Comparison of ENCODE assay signal across 1 cellular context in genomic region chr3:72080101-72080500, GRCh38.
TF ChIP-seq lines count a peak whose summit lies in the region.

No MANE protein-coding gene starts in this region.

TF ChIP-seq in K562, 482 proteins besides CTCF, POLR2A, EP300 and RAD21:
- TF ChIP-seq ZBTB11 (CRISPR knock-in tag; IDR thresholded peaks at IDR 0.05) (no peak), IRF2 (CRISPR knock-in tag; IDR thresholded peaks at IDR 0.05) (no peak), BRD9 (IDR thresholded peaks at IDR 0.05; ENCODE audit: low read depth, partially characterized antibody) (no peak), USF1 (CRISPR knock-in tag; IDR thresholded peaks at IDR 0.05) (no peak), SPI1 (IDR thresholded peaks at IDR 0.05; ENCODE audit: borderline replicate concordance, low read depth, low read length) (peak; percentile 22; the same call in 1 of the 2 replicates), ZNF316 (IDR thresholded peaks at IDR 0.05) (no peak), BRCA1 (IDR thresholded peaks at IDR 0.05) (no peak), BRCA1 (CRISPR knock-in tag; IDR thresholded peaks at IDR 0.05) (no peak), ZNF274 (IDR thresholded peaks at IDR 0.05; ENCODE audit: borderline replicate concordance, low read depth, low read length) (no peak), NUFIP1 (IDR thresholded peaks at IDR 0.05; ENCODE audit: partially characterized antibody) (no peak), MAFK (IDR thresholded peaks at IDR 0.05; ENCODE audit: low read length) (no peak), NR0B1 (IDR thresholded peaks at IDR 0.05; ENCODE audit: partially characterized antibody) (no peak), ELF4 (CRISPR knock-in tag; IDR thresholded peaks at IDR 0.05) (no peak)
- TF ChIP-seq, protein P1, sequence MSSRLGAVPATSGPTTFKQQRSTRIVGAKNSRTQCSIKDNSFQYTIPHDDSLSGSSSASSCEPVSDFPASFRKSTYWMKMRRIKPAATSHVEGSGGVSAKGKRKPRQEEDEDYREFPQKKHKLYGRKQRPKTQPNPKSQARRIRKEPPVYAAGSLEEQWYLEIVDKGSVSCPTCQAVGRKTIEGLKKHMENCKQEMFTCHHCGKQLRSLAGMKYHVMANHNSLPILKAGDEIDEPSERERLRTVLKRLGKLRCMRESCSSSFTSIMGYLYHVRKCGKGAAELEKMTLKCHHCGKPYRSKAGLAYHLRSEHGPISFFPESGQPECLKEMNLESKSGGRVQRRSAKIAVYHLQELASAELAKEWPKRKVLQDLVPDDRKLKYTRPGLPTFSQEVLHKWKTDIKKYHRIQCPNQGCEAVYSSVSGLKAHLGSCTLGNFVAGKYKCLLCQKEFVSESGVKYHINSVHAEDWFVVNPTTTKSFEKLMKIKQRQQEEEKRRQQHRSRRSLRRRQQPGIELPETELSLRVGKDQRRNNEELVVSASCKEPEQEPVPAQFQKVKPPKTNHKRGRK (tag; IDR thresholded peaks at IDR 0.05) = 0 out of 2 replicates have a peak, but pooled peaks have one; percentile 25
- TF ChIP-seq, protein P2, sequence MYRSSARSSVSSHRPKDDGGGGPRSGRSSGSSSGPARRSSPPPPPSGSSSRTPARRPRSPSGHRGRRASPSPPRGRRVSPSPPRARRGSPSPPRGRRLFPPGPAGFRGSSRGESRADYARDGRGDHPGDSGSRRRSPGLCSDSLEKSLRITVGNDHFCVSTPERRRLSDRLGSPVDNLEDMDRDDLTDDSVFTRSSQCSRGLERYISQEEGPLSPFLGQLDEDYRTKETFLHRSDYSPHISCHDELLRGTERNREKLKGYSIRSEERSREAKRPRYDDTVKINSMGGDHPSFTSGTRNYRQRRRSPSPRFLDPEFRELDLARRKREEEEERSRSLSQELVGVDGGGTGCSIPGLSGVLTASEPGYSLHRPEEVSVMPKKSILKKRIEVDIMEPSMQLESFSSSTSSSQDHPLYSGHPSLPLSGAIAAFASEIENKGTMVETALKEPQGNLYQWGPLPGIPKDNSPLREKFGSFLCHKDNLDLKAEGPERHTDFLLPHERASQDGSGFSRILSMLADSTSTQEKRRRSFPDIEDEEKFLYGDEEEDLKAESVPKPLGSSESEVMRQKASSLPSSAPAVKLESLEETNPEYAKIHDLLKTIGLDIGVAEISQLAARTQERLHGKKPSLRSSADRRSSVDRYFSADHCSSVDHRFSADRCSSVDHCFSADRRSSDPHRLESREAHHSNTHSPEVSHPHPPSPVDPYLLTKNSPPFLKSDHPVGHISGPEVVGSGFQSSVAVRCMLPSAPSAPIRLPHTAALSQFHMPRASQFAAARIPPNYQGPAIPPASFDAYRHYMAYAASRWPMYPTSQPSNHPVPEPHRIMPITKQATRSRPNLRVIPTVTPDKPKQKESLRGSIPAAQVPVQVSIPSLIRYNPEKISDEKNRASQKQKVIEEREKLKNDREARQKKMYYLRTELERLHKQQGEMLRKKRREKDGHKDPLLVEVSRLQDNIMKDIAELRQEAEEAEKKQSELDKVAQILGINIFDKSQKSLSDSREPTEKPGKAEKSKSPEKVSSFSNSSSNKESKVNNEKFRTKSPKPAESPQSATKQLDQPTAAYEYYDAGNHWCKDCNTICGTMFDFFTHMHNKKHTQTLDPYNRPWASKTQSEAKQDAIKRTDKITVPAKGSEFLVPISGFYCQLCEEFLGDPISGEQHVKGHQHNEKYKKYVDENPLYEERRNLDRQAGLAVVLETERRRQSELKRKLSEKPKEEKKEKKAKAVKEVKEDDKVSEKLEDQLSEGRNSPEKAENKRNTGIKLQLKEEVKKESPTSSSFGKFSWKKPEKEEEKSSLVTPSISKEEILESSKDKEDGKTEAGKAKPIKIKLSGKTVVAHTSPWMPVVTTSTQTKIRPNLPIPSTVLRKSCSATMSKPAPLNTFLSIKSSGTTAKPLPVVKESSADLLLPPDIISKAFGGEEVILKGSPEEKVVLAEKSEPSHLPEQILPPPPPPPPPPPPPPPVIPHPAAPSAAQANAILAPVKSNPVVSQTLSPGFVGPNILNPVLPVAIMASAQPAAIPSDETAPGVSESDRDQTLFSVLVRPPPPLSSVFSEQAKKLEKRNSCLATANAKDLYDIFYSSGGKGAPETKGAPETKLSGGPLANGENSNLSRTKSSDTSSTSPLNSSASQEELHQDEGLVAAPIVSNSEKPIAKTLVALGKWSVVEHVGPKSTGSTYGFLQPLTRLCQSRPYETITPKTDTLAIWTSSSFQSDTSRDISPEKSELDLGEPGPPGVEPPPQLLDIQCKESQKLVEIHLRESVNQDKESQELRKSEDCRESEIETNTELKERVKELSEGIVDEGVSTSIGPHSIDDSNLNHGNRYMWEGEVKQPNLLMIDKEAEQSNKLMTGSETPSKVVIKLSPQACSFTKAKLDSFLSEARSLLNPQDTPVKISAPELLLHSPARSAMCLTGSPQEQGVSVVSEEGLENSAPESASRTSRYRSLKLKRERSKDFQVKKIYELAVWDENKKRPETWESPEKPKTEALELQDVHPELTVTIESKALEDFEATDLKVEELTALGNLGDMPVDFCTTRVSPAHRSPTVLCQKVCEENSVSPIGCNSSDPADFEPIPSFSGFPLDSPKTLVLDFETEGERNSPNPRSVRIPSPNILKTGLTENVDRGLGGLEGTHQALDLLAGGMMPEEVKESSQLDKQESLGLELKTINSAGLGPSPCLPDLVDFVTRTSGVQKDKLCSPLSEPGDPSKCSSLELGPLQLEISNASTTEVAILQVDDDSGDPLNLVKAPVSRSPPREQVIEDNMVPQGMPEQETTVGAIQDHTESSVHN (IDR thresholded peaks at IDR 0.05; ENCODE audit: borderline replicate concordance in 1 of 2, low read depth in 1 of 2) = no peak
- TF ChIP-seq, protein P3, sequence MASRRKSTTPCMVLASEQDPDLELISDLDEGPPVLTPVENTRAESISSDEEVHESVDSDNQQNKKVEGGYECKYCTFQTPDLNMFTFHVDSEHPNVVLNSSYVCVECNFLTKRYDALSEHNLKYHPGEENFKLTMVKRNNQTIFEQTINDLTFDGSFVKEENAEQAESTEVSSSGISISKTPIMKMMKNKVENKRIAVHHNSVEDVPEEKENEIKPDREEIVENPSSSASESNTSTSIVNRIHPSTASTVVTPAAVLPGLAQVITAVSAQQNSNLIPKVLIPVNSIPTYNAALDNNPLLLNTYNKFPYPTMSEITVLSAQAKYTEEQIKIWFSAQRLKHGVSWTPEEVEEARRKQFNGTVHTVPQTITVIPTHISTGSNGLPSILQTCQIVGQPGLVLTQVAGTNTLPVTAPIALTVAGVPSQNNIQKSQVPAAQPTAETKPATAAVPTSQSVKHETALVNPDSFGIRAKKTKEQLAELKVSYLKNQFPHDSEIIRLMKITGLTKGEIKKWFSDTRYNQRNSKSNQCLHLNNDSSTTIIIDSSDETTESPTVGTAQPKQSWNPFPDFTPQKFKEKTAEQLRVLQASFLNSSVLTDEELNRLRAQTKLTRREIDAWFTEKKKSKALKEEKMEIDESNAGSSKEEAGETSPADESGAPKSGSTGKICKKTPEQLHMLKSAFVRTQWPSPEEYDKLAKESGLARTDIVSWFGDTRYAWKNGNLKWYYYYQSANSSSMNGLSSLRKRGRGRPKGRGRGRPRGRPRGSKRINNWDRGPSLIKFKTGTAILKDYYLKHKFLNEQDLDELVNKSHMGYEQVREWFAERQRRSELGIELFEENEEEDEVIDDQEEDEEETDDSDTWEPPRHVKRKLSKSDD (conservative IDR thresholded peaks at IDR 0.05; ENCODE audit: low read length) = no peak
